In the genomic region with DNA sequence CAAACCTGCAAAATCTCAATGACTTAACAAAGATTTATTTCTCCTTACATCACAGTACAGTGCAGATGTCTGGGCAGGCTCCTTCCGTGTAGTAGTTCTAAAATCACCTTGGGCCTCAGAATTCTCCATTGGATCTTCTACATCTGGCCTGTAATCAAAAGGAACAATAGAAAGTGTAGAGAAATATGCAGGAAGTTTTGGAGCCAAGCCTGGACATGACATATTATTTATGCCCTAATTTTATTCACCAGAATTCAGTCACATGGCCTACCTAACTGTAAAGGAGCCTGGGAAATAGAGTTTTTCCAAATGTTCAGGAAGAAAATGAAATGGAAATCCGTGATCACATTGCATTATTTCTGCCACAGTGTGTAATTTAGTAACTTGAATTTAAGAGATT, we compare ENCODE assay signal across 1 cellular context.
TF ChIP-seq lines count a peak whose summit lies in the region.

No MANE protein-coding gene starts in this region.

TF ChIP-seq in SK-N-SH treated with all-trans-retinoic acid at 6 μM for 48 hours, 23 proteins besides CTCF, POLR2A, EP300 and RAD21 (continued from another document):
- TF ChIP-seq, protein P1, sequence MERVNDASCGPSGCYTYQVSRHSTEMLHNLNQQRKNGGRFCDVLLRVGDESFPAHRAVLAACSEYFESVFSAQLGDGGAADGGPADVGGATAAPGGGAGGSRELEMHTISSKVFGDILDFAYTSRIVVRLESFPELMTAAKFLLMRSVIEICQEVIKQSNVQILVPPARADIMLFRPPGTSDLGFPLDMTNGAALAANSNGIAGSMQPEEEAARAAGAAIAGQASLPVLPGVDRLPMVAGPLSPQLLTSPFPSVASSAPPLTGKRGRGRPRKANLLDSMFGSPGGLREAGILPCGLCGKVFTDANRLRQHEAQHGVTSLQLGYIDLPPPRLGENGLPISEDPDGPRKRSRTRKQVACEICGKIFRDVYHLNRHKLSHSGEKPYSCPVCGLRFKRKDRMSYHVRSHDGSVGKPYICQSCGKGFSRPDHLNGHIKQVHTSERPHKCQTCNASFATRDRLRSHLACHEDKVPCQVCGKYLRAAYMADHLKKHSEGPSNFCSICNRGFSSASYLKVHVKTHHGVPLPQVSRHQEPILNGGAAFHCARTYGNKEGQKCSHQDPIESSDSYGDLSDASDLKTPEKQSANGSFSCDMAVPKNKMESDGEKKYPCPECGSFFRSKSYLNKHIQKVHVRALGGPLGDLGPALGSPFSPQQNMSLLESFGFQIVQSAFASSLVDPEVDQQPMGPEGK (CRISPR knock-in tag; IDR thresholded peaks at IDR 0.05; ENCODE audit: borderline replicate concordance) = no peak
- TF ChIP-seq TOX (CRISPR knock-in tag; IDR thresholded peaks at IDR 0.05; ENCODE audit: borderline replicate concordance) (no peak), ARNTL (CRISPR knock-in tag; IDR thresholded peaks at IDR 0.05; ENCODE audit: borderline replicate concordance, low read depth) (no peak), BACH2 (CRISPR knock-in tag; IDR thresholded peaks at IDR 0.05; ENCODE audit: borderline replicate concordance) (no peak), PPARA (CRISPR knock-in tag; IDR thresholded peaks at IDR 0.05; ENCODE audit: borderline replicate concordance) (no peak), OSR1 (CRISPR knock-in tag; IDR thresholded peaks at IDR 0.05) (no peak), ESRRG (CRISPR knock-in tag; IDR thresholded peaks at IDR 0.05) (no peak), SNAI2 (CRISPR knock-in tag; IDR thresholded peaks at IDR 0.05) (no peak), ZFP30 (CRISPR knock-in tag; IDR thresholded peaks at IDR 0.05) (no peak), ZC3H10 (CRISPR knock-in tag; IDR thresholded peaks at IDR 0.05) (no peak), CSDC2 (CRISPR knock-in tag; IDR thresholded peaks at IDR 0.05) (no peak)
